1 cellular context compared by ENCODE assay signal in the genomic region with DNA sequence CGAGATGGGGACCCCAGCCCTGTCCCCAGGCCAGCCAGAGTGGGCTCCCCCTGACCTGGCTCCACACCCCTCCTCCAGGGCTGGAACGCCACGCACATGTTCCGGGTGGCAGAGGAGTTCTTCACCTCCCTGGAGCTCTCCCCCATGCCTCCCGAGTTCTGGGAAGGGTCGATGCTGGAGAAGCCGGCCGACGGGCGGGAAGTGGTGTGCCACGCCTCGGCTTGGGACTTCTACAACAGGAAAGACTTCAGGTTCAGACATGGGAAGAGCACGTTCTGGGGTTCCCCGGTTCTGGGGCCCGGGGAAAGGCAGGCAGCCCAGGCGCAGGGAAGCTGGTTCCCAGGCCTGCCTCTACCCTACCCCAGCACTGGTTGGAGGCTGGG.
TF ChIP-seq lines count a peak whose summit lies in the region.

No MANE protein-coding gene starts in this region.

TF ChIP-seq in IMR-90, 13 proteins besides CTCF, POLR2A, EP300 and RAD21 (continued from another document):
- TF ChIP-seq CEBPB (IDR thresholded peaks at IDR 0.05; ENCODE audit: low read depth, low read length) (no peak), SMC3 (IDR thresholded peaks at IDR 0.05; ENCODE audit: low read depth, low read length) (no peak)
- TF ChIP-seq, protein P1, sequence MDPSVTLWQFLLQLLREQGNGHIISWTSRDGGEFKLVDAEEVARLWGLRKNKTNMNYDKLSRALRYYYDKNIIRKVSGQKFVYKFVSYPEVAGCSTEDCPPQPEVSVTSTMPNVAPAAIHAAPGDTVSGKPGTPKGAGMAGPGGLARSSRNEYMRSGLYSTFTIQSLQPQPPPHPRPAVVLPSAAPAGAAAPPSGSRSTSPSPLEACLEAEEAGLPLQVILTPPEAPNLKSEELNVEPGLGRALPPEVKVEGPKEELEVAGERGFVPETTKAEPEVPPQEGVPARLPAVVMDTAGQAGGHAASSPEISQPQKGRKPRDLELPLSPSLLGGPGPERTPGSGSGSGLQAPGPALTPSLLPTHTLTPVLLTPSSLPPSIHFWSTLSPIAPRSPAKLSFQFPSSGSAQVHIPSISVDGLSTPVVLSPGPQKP (IDR thresholded peaks at IDR 0.05; ENCODE audit: borderline replicate concordance, low read depth, low read length): no peak
